Comparison of ENCODE assay signal across 10 cellular contexts in the genomic region with DNA sequence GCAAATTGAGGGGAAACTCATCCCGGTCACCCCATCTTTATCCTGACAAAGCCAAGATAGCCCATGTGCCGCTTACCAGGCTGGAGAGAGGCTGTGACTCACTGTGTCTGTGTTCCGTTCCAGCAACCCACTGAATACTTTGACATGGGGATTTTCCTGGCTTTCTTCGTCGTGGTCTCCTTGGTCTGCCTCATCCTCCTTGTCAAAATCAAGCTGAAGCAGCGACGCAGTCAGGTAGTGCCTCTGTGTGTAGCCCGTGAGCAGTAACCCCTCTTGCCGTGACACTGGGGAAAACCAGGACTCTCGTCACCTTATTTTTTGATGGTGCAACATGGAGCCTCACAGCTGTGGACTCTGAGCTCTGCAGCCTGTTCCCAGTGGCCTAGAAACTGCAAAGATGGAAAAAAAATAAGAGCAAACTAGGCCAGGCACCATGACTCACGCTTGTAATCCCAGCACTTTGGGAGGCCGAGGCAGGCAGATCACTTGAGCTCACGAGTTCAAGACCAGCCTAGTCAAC. TPM values are rescaled to one million over a fixed set of nuclear protein-coding genes. Genes with fewer than 3 reads are reported as not detected.
DNase-seq lines count a peak whose midpoint lies in the region; ATAC-seq and TF ChIP-seq lines count a peak whose summit lies in the region.
"Had no signal": no experiment of that assay in that cellular context is flagged by ENCODE, and none has a peak within 500 bp of the region (broad histone marks: within the 10 kb centered on the region; RNA-seq: fewer than 3 reads in every experiment).

No MANE protein-coding gene starts in this region.

- H3K27ac Mint-ChIP-seq in stimulated activated effector memory CD8-positive, alpha-beta T cell treated with anti-CD3 and anti-CD28 coated beads, Interleukin-12 subunit alpha, Interleukin-12 subunit beta, amount 100 ng/mL, for 72 hours = no peak overlapping the region

- H3K4me1 ChIP-seq in body of pancreas = peaks cover 10% of the 10 kb centered on the region
- H3K4me1 ChIP-seq in subcutaneous abdominal adipose tissue (ENCODE audit: control insufficient read depth in 5 of 5, insufficient read depth in 5 of 5, low read length in 5 of 5) = peaks cover 0 to 14% (median 8%) of the 10 kb centered on the region in 5 donors

- WGBS in body of pancreas, 2 donors = 81 to 84% methylated on average over 13 of the region's 13 CpGs

- H3K4me1 Mint-ChIP-seq in stimulated activated effector memory CD8-positive, alpha-beta T cell treated with anti-CD3 and anti-CD28 coated beads, Interleukin-12 subunit alpha, Interleukin-12 subunit beta, amount 100 ng/mL, for 72 hours = no peaks in the 10 kb centered on the region

- peak; percentile 11 for ATAC-seq in body of pancreas
- ATAC-seq in stimulated activated effector memory CD8-positive, alpha-beta T cell treated with anti-CD3 and anti-CD28 coated beads, Interleukin-12 subunit alpha, Interleukin-12 subunit beta, amount 100 ng/mL, for 72 hours = no peak

- no peak for TF ChIP-seq POLR2A in body of pancreas (IDR thresholded peaks at IDR 0.05)

- H3K36me3 ChIP-seq in body of pancreas (replicated peaks in 1 of 2; ENCODE audit: insufficient read depth in 1 of 2, low read depth in 2 of 2) (peaks cover 0 to 20% of the 10 kb centered on the region in 2 donors), subcutaneous abdominal adipose tissue (ENCODE audit: control insufficient read depth in 5 of 5, insufficient read depth in 5 of 5, low read length in 5 of 5) (peaks cover 4 to 49% (median 48%) of the 10 kb centered on the region in 5 donors)

- H3K9me3 ChIP-seq in body of pancreas = no peaks in the 10 kb centered on the region
- H3K9me3 ChIP-seq in subcutaneous abdominal adipose tissue (ENCODE audit: control insufficient read depth in 5 of 5, low read length in 5 of 5) = no peaks in the 10 kb centered on the region

- no peaks in the 10 kb centered on the region for H3K36me3 Mint-ChIP-seq in stimulated activated effector memory CD8-positive, alpha-beta T cell treated with anti-CD3 and anti-CD28 coated beads, Interleukin-12 subunit alpha, Interleukin-12 subunit beta, amount 100 ng/mL, for 72 hours

- no peak overlapping the region for H3K4me3 ChIP-seq in body of pancreas
- H3K4me3 ChIP-seq in subcutaneous abdominal adipose tissue (ENCODE audit: low read depth in 1 of 5, low read length in 5 of 5) = no peak overlapping the region

- DNase-seq in HK-2 (ENCODE audit: unreplicated experiment) (peak; percentile 75), body of pancreas (peak in 1 of 4 donors; percentile 19), iris pigment epithelial cell (ENCODE audit: low read depth) (peak; percentile 92), DMS 273 (lab: John Stamatoyannopoulos, UW; ENCODE audit: unreplicated experiment) (no peak), germinal center (ENCODE audit: low spot score) (no peak)
- no peak for DNase-seq in stimulated activated effector memory CD8-positive, alpha-beta T cell treated with anti-CD3 and anti-CD28 coated beads, Interleukin-12 subunit alpha, Interleukin-12 subunit beta, amount 100 ng/mL, for 72 hours (ENCODE audit: low spot score in 2 of 2)
- no peak for DNase-seq in stimulated activated CD4-positive, alpha-beta T cell treated with anti-CD3 and anti-CD28 coated beads, Interleukin-15, amount 100 ng/mL, for 24 hours
- DNase-seq: retina had no signal

- no peak overlapping the region for H3K9ac ChIP-seq in subcutaneous abdominal adipose tissue (ENCODE audit: low read length in 5 of 5)

- TF ChIP-seq CTCF in body of pancreas (IDR thresholded peaks at IDR 0.05) = no peak

- intact Hi-C loops in body of pancreas (cut with DNase I) = no loop called here

- H3K4me3 Mint-ChIP-seq in stimulated activated effector memory CD8-positive, alpha-beta T cell treated with anti-CD3 and anti-CD28 coated beads, Interleukin-12 subunit alpha, Interleukin-12 subunit beta, amount 100 ng/mL, for 72 hours = no peak overlapping the region

- H3K27me3 ChIP-seq in body of pancreas (no peaks in the 10 kb centered on the region), subcutaneous abdominal adipose tissue (ENCODE audit: control insufficient read depth in 5 of 5, insufficient read depth in 4 of 5, low read length in 5 of 5) (no peaks in the 10 kb centered on the region)

- no peaks in the 10 kb centered on the region for H3K9me3 Mint-ChIP-seq in stimulated activated effector memory CD8-positive, alpha-beta T cell treated with anti-CD3 and anti-CD28 coated beads, Interleukin-12 subunit alpha, Interleukin-12 subunit beta, amount 100 ng/mL, for 72 hours

- H3K27ac ChIP-seq in body of pancreas (peak overlapping the region in 3 of 4 donors; percentile 15 to 51 (median 26)), subcutaneous abdominal adipose tissue (ENCODE audit: low read depth, low read length) (peak overlapping the region; percentile 51)

RNA-seq across cellular contexts. Expression of a gene that starts 16.9 kb away (rescaled TPM):
- total RNA-seq in body of pancreas = not detected
- total RNA-seq: HT-29 had no signal

RNA-seq across cellular contexts. Expression of a gene that starts 28.1 kb away (rescaled TPM):
- total RNA-seq in body of pancreas = 1 to 10 TPM; 6.6 to 7.3 TPM

Comparison
In these comparisons a context has a peak if more than half of its experiments do, and no peak if none do; other contexts are left out.
1. DNase-seq: peak in HK-2 (single experiment) and iris pigment epithelial cell (single experiment); none in stimulated activated effector memory CD8-positive, alpha-beta T cell treated with anti-CD3 and anti-CD28 coated beads, Interleukin-12 subunit alpha, Interleukin-12 subunit beta, amount 100 ng/mL, for 72 hours (0 of 2), stimulated activated CD4-positive, alpha-beta T cell treated with anti-CD3 and anti-CD28 coated beads, Interleukin-15, amount 100 ng/mL, for 24 hours (single experiment), DMS 273 (single experiment) and germinal center (single experiment).